9 cellular contexts compared by ENCODE assay signal in the genomic region with DNA sequence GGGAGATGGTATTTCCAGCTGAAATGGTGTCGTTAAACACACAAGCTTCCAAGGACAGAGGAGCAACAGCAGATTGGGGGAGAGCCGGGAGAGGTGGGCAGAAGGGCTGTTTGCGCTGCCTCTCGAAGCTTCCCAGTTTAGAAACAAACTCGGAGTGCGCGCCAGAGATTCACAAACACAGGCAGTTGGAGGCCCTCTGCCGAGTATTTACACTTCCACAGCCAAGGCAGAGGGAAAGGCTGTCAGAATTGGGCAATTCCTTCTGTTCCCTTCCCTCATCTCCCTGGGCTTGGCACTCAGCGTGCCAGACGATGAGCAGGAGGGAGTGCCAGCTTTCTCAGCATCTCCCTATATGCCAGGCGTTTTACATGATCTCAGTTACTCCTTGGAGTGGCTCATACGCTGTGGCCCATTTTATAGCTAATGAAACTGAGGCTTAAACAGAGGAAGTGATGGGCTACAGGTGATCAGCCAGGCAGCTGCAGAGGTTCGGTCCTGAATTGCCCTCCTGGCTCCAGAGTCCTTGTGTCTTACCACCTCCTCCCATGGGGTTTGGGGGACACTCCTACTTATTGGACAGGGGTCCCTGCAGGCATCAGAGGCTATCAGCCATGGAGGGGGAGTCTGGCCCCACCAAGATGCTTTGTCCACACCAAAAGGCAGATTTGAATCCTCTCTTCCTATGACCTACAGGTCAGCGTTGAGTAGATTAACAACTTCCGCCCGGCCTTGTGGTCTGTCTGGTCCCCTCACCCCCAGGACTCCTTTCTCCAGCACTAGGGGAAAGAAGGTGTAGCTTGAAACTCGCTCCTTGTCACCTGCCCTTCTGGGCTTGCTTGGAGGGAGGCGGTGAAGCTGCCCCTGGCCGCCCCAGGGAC. TPM values are rescaled to one million over a fixed set of nuclear protein-coding genes. Genes with fewer than 3 reads are reported as not detected.
DNase-seq lines count a peak whose midpoint lies in the region; ATAC-seq and TF ChIP-seq lines count a peak whose summit lies in the region.
"Had no signal": no experiment of that assay in that cellular context is flagged by ENCODE, and none has a peak within 500 bp of the region (broad histone marks: within the 10 kb centered on the region; RNA-seq: fewer than 3 reads in every experiment).

No MANE protein-coding gene starts in this region.

- ATAC-seq in gastrocnemius medialis (peak; percentile 46 to 76), HG03432 (IDR thresholded peaks at IDR 0.05; ENCODE audit: unreplicated experiment) (no peak)
- no peak for ATAC-seq in activated T-cell treated with anti-CD3 and anti-CD28 coated beads, Interleukin-2, amount 50 U/mL, for 4 hours

- H3K9me3 ChIP-seq in HEK293 (ENCODE audit: control insufficient read depth, insufficient read depth, low read depth, low read length) (no peaks in the 10 kb centered on the region), hepatocyte (ENCODE audit: low read depth) (no peaks in the 10 kb centered on the region), gastrocnemius medialis (no peaks in the 10 kb centered on the region)

- WGBS in hepatocyte (ENCODE audit: low lambda C conversion rate, missing lambda C conversion rate) = 68% methylated on average over 19 of the region's 19 CpGs

- H3K36me3 ChIP-seq in HEK293 (ENCODE audit: control insufficient read depth in 2 of 2, insufficient read depth in 1 of 2, low read length in 2 of 2) (no peaks in the 10 kb centered on the region), hepatocyte (replicated peaks; ENCODE audit: insufficient read depth, low read depth) (no peaks in the 10 kb centered on the region), gastrocnemius medialis (no peaks in the 10 kb centered on the region)

- H3K9me2 ChIP-seq in hepatocyte (replicated peaks; ENCODE audit: insufficient read depth) = no peaks in the 10 kb centered on the region

- in situ Hi-C loops in gastrocnemius medialis (cut with MboI; ENCODE audit: low sequenced_read_pairs in 4 of 4) = no loop called here

- no peaks in the 10 kb centered on the region for H3K4me1 ChIP-seq in HEK293 (ENCODE audit: control insufficient read depth, insufficient read depth, low read length)
- peaks cover 24% of the 10 kb centered on the region for H3K4me1 ChIP-seq in hepatocyte (ENCODE audit: insufficient read depth)
- peaks cover 52 to 58% of the 10 kb centered on the region in 2 donors for H3K4me1 ChIP-seq in gastrocnemius medialis

- peaks cover 2% of the 10 kb centered on the region for H4K20me1 ChIP-seq in hepatocyte (ENCODE audit: insufficient read depth, poor library complexity, severe bottlenecking)

- no peak overlapping the region for H2AFZ ChIP-seq in hepatocyte

- H3K4me2 ChIP-seq in hepatocyte = peak overlapping the region; percentile 92

- TF ChIP-seq CTCF in HEK293 (tag by site-specific recombination; IDR thresholded peaks at IDR 0.05) (no peak), hepatocyte (IDR thresholded peaks at IDR 0.05; ENCODE audit: poor library complexity) (no peak), gastrocnemius medialis (IDR thresholded peaks at IDR 0.05 in 4 of 5, conservative IDR thresholded peaks at IDR 0.05 in 1 of 5) (no peak)

- H3K4me3 ChIP-seq in HEK293 (ENCODE audit: low read depth, low read length) (no peak overlapping the region), hepatocyte (no peak overlapping the region), gastrocnemius medialis (peak overlapping the region in 1 of 4 donors; percentile 12)
- H3K4me3 ChIP-seq: skin epidermis had no signal

- H3K9me3 Mint-ChIP-seq in activated T-cell treated with anti-CD3 and anti-CD28 coated beads, Interleukin-2, amount 50 U/mL, for 4 hours = no peaks in the 10 kb centered on the region

- intact Hi-C loops in gastrocnemius medialis (cut with DNase I; ENCODE audit: low total_unique reads) = loop anchor here (10.0 kb wide), 2 partner anchors 168 to 1028 kb away; a partner anchor contains a TSS

- H3K79me2 ChIP-seq in hepatocyte = peaks cover 6% of the 10 kb centered on the region

- CTCF ChIA-PET in HEK293 (lab: Yijun Ruan, JAX) = interaction anchor here (1.0 to 1.9 kb wide), 2 partner anchors 118 to 283 kb away, joined by 3 to 4 read pairs; no protein-coding TSS in a partner anchor

- no peaks in the 10 kb centered on the region for H3K36me3 Mint-ChIP-seq in activated T-cell treated with anti-CD3 and anti-CD28 coated beads, Interleukin-2, amount 50 U/mL, for 4 hours (ENCODE audit: insufficient read depth)

- H3K27me3 Mint-ChIP-seq in activated T-cell treated with anti-CD3 and anti-CD28 coated beads, Interleukin-2, amount 50 U/mL, for 4 hours (ENCODE audit: low read depth) = peaks cover 29% of the 10 kb centered on the region

- peaks cover 17% of the 10 kb centered on the region for H3K27me3 ChIP-seq in hepatocyte
- no peaks in the 10 kb centered on the region for H3K27me3 ChIP-seq in gastrocnemius medialis

- H3K4me1 Mint-ChIP-seq in activated T-cell treated with anti-CD3 and anti-CD28 coated beads, Interleukin-2, amount 50 U/mL, for 4 hours (ENCODE audit: low read depth) = no peaks in the 10 kb centered on the region

- POLR2A ChIA-PET in HEK293 (lab: Yijun Ruan, JAX) = no interaction called here

- TF ChIP-seq POLR2A in gastrocnemius medialis (IDR thresholded peaks at IDR 0.05) = no peak

- peak in 46 of 56 donors; percentile 25 to 85 (median 60) for DNase-seq in amygdala (lab: John Stamatoyannopoulos, UW)
- no peak for DNase-seq in hepatocyte (ENCODE audit: low spot score)
- DNase-seq in gastrocnemius medialis = peak; percentile 64 to 77
- DNase-seq in epidermal melanocyte (ENCODE audit: insufficient read length, low spot score) = no peak
- no peak for DNase-seq in iPS-NIHi11 (ENCODE audit: low spot score)
- no peak for DNase-seq in activated T-cell treated with anti-CD3 and anti-CD28 coated beads, Interleukin-2, amount 50 U/mL, for 4 hours

- H3K27ac ChIP-seq in HEK293 (ENCODE audit: extremely low read depth, low read depth, low read length) = no peak overlapping the region
- H3K27ac ChIP-seq in hepatocyte = peak overlapping the region; percentile 0
- H3K27ac ChIP-seq in gastrocnemius medialis = peak overlapping the region; percentile 69 to 88 (median 82)

- H3K4me3 Mint-ChIP-seq in activated T-cell treated with anti-CD3 and anti-CD28 coated beads, Interleukin-2, amount 50 U/mL, for 4 hours = no peak overlapping the region

TF ChIP-seq in HEK293, 187 proteins besides CTCF, POLR2A, EP300 and RAD21:
- TF ChIP-seq SCRT2 (tag by site-specific recombination; IDR thresholded peaks at IDR 0.05) = 0 out of 2 replicates have a peak, but pooled peaks have one; percentile 40
- TF ChIP-seq, protein P1, sequence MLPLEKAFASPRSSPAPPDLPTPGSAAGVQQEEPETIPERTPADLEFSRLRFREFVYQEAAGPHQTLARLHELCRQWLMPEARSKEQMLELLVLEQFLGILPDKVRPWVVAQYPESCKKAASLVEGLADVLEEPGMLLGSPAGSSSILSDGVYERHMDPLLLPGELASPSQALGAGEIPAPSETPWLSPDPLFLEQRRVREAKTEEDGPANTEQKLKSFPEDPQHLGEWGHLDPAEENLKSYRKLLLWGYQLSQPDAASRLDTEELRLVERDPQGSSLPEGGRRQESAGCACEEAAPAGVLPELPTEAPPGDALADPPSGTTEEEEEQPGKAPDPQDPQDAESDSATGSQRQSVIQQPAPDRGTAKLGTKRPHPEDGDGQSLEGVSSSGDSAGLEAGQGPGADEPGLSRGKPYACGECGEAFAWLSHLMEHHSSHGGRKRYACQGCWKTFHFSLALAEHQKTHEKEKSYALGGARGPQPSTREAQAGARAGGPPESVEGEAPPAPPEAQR (tag by site-specific recombination; IDR thresholded peaks at IDR 0.05) = no peak

RNA-seq across cellular contexts. Expression of a gene that starts 3.1 kb away (rescaled TPM):
- 7.4 and 8.5 TPM in 2 replicates for total RNA-seq in hepatocyte
- polyA plus RNA-seq in hepatocyte = 8.3 and 11.3 TPM in 2 replicates
- 10 to 100 TPM in 2 of 4 donors, 1 to 10 TPM in 2; 7.0 to 24.3 (median 13.5) TPM for total RNA-seq in gastrocnemius medialis
- 1 to 10 TPM; 4.2 to 6.7 (median 4.8) TPM for total RNA-seq in activated T-cell treated with anti-CD3 and anti-CD28 coated beads, Interleukin-2, amount 50 U/mL, for 4 hours

Comparison
In these comparisons a context has a peak if more than half of its experiments do, and no peak if none do; other contexts are left out.
1. DNase-seq: peak in amygdala (46 of 56) and gastrocnemius medialis (2 of 2); none in hepatocyte (single experiment), epidermal melanocyte (single experiment), iPS-NIHi11 (single experiment) and activated T-cell treated with anti-CD3 and anti-CD28 coated beads, Interleukin-2, amount 50 U/mL, for 4 hours (single experiment).
2. ATAC-seq: peak in gastrocnemius medialis (2 of 2); none in HG03432 (single experiment) and activated T-cell treated with anti-CD3 and anti-CD28 coated beads, Interleukin-2, amount 50 U/mL, for 4 hours (0 of 2).